In the genomic region with DNA sequence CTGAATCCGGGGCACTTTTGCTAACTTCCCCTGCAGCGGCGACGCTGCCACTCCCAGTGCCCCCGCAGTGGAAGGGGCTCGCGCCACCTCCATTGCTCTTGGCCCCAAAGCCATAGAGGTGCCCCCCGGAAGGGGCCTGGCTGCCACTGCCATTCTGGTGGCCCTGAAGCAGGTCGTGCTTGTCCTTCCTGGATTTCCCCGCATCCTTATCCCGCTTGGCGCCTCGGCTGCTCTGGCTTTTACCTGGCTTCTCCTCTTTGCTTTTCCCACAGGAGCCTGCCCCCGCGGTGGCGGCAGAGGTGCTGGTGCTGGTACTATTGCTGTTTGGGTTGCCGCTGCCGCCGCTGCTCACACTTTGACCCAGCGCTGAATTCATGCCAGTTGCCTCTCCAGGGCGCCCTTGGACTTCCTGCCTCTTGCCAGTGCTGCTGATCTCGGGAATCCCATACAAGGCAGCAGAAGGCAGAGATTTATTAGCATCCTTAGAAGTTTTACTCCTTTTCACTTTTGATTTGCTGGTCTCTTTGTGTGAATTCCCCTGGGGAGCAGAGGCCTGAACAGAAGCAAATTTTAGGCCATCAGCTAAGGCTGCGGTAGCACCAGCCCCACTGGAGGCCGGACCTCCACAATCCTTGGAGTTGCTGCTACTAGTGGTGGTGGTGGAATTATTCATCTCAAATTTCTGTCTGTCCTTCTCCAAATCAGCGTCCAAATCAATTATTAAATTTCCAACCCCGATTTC, we compare ENCODE assay signal across 1 cellular context.
TF ChIP-seq lines count a peak whose summit lies in the region.

No MANE protein-coding gene starts in this region.

TF ChIP-seq in IMR-90, 13 proteins besides CTCF, POLR2A, EP300 and RAD21 (continued from another document):
- TF ChIP-seq ELK1 (IDR thresholded peaks at IDR 0.05; ENCODE audit: borderline replicate concordance, low read depth, low read length) (no peak), MAFK (IDR thresholded peaks at IDR 0.05; ENCODE audit: low read depth, low read length) (no peak), CEBPB (IDR thresholded peaks at IDR 0.05; ENCODE audit: low read depth, low read length) (no peak), NFE2L2 (IDR thresholded peaks at IDR 0.05; ENCODE audit: low read depth, low read length) (no peak), RFX5 (IDR thresholded peaks at IDR 0.05; ENCODE audit: low read depth, low read length) (no peak)
